Comparison of ENCODE assay signal across 9 cellular contexts in genomic region chr2:1591978-1592907, GRCh38.
DNase-seq lines count a peak whose midpoint lies in the region; ATAC-seq and TF ChIP-seq lines count a peak whose summit lies in the region.
"Had no signal": no experiment of that assay in that cellular context is flagged by ENCODE, and none has a peak within 500 bp of the region (broad histone marks: within the 10 kb centered on the region; RNA-seq: fewer than 3 reads in every experiment).

No MANE protein-coding gene starts in this region.

- ATAC-seq in omental fat pad (ENCODE audit: low FRiP score) = peak; percentile 80
- no peak for ATAC-seq in stimulated activated memory B cell treated with anti-CD40 and anti-IgM and Interleukin-4, amounts not matched to agents 10 μg/mL and 1 μg/mL and 100 μg/mL, for 72 hours

- TF ChIP-seq CTCF in omental fat pad (IDR thresholded peaks at IDR 0.05) = peak in 1 of 3 donors; percentile 61

- no peaks in the 10 kb centered on the region for H3K36me3 Mint-ChIP-seq in stimulated activated memory B cell treated with anti-CD40 and anti-IgM and Interleukin-4, amounts not matched to agents 10 μg/mL and 1 μg/mL and 100 μg/mL, for 72 hours
- H3K36me3 Mint-ChIP-seq: activated naive CD8-positive, alpha-beta T cell treated with anti-CD3 and anti-CD28 coated beads, Interleukin-2, amount 10 ng/mL, durations not matched to agents 7 days and 5 days had no signal

- H3K36me3 ChIP-seq in BLaER1 = no peaks in the 10 kb centered on the region

- peaks cover 71% of the 10 kb centered on the region for H3K4me1 ChIP-seq in BLaER1

- peaks cover 17% of the 10 kb centered on the region; the same call in 1 of the 2 replicates for H4K20me1 ChIP-seq in BLaER1

- H3K27ac ChIP-seq in BLaER1 = no peak overlapping the region

- peaks cover 45% of the 10 kb centered on the region for H3K27me3 Mint-ChIP-seq in stimulated activated memory B cell treated with anti-CD40 and anti-IgM and Interleukin-4, amounts not matched to agents 10 μg/mL and 1 μg/mL and 100 μg/mL, for 72 hours

- peak overlapping the region; percentile 85 for H3K4me2 ChIP-seq in BLaER1

- no peak overlapping the region for H3K4me3 ChIP-seq in BLaER1

- DNase-seq in SHP77 treated with DMSO at 0.1 percent for 48 hours (lab: John Stamatoyannopoulos, UW) (peak; percentile 66), glomerular visceral epithelial cell (ENCODE audit: extremely low spot score) (peak; percentile 68), omental fat pad (ENCODE audit: low spot score) (no peak), D341Med (ENCODE audit: low spot score) (no peak), NCI-H2107 treated with DMSO at 0.1 percent for 48 hours (lab: John Stamatoyannopoulos, UW; ENCODE audit: unreplicated experiment) (no peak)
- no peak for DNase-seq in stimulated activated naive CD4-positive, alpha-beta T cell (lab: John Stamatoyannopoulos, UW)
- DNase-seq: activated naive CD8-positive, alpha-beta T cell treated with anti-CD3 and anti-CD28 coated beads, Interleukin-2, amount 10 ng/mL, durations not matched to agents 7 days and 5 days had no signal

- H3K27me3 ChIP-seq in BLaER1 = no peaks in the 10 kb centered on the region

- no peaks in the 10 kb centered on the region for H3K4me1 Mint-ChIP-seq in stimulated activated memory B cell treated with anti-CD40 and anti-IgM and Interleukin-4, amounts not matched to agents 10 μg/mL and 1 μg/mL and 100 μg/mL, for 72 hours

- H3K9me3 Mint-ChIP-seq in stimulated activated memory B cell treated with anti-CD40 and anti-IgM and Interleukin-4, amounts not matched to agents 10 μg/mL and 1 μg/mL and 100 μg/mL, for 72 hours = no peaks in the 10 kb centered on the region
- H3K9me3 Mint-ChIP-seq: activated naive CD8-positive, alpha-beta T cell treated with anti-CD3 and anti-CD28 coated beads, Interleukin-2, amount 10 ng/mL, durations not matched to agents 7 days and 5 days had no signal

- H3K9ac ChIP-seq in BLaER1 = no peak overlapping the region

- no peaks in the 10 kb centered on the region for H3K9me3 ChIP-seq in BLaER1

- no peak overlapping the region for H3K4me3 Mint-ChIP-seq in stimulated activated memory B cell treated with anti-CD40 and anti-IgM and Interleukin-4, amounts not matched to agents 10 μg/mL and 1 μg/mL and 100 μg/mL, for 72 hours
- H3K4me3 Mint-ChIP-seq: activated naive CD8-positive, alpha-beta T cell treated with anti-CD3 and anti-CD28 coated beads, Interleukin-2, amount 10 ng/mL, durations not matched to agents 7 days and 5 days had no signal

- H3K27ac Mint-ChIP-seq in stimulated activated memory B cell treated with anti-CD40 and anti-IgM and Interleukin-4, amounts not matched to agents 10 μg/mL and 1 μg/mL and 100 μg/mL, for 72 hours = no peak overlapping the region
- H3K27ac Mint-ChIP-seq: activated naive CD8-positive, alpha-beta T cell treated with anti-CD3 and anti-CD28 coated beads, Interleukin-2, amount 10 ng/mL, durations not matched to agents 7 days and 5 days had no signal

Comparison
In these comparisons a context has a peak if more than half of its experiments do, and no peak if none do; other contexts are left out.
1. DNase-seq: peak in SHP77 treated with DMSO at 0.1 percent for 48 hours (single experiment) and glomerular visceral epithelial cell (single experiment); none in omental fat pad (single experiment), D341Med (single experiment), NCI-H2107 treated with DMSO at 0.1 percent for 48 hours (single experiment) and stimulated activated naive CD4-positive, alpha-beta T cell (0 of 6).